In the genomic region with DNA sequence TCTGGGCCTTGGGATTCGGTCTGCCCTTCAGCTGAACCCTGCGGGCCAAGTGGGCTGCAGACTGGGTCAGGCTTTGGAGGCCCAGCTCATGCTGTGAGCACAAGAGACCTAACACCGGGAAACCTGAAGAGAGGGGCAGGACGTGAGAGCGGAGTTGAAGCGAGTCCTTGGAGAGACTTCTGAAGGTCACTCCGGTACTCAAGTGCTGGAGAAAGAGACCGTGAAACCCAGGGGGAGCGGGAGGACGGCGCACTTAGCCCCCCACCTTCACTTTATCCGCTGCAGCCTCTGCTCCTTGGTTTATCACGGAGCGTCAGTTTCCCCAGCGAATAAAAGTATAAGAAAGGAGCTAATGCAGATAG, we compare ENCODE assay signal across 8 cellular contexts. TPM values are rescaled to one million over a fixed set of nuclear protein-coding genes. Genes with fewer than 3 reads are reported as not detected.
DNase-seq lines count a peak whose midpoint lies in the region; ATAC-seq and TF ChIP-seq lines count a peak whose summit lies in the region.

No MANE protein-coding gene starts in this region.

- H3K4me3 Mint-ChIP-seq in mesothelial cell of epicardium = peak overlapping the region; percentile 98

- no peaks in the 10 kb centered on the region for H3K27me3 Mint-ChIP-seq in mesothelial cell of epicardium (ENCODE audit: low read depth)

- peak; percentile 36 for ATAC-seq in GM19395 (IDR thresholded peaks at IDR 0.05; ENCODE audit: unreplicated experiment)
- no peak for ATAC-seq in HG03135 (IDR thresholded peaks at IDR 0.05; ENCODE audit: unreplicated experiment)
- ATAC-seq in GM21360 (IDR thresholded peaks at IDR 0.05; ENCODE audit: unreplicated experiment) = no peak

- H3K36me3 Mint-ChIP-seq in mesothelial cell of epicardium = peaks cover 11% of the 10 kb centered on the region

- TF ChIP-seq CTCF in cardiac fibroblast (IDR thresholded peaks at IDR 0.05; ENCODE audit: low read depth, low read length) (no peak), mesothelial cell of epicardium (IDR thresholded peaks at IDR 0.05; ENCODE audit: unreplicated experiment) (no peak)

- peak overlapping the region; percentile 99 for H3K27ac Mint-ChIP-seq in mesothelial cell of epicardium

- DNase-seq in cardiac fibroblast (ENCODE audit: low read depth in 2 of 2) (no peak), mesothelial cell of epicardium (ENCODE audit: low spot score in 2 of 2, unreplicated experiment in 2 of 2) (no peak), MV-4-11 (lab: John Stamatoyannopoulos, UW) (no peak), iPS-NIHi7 (ENCODE audit: extremely low spot score) (no peak)

- H3K27ac ChIP-seq in HUES48 (ENCODE audit: low read depth, low read length) = peak overlapping the region; percentile 93

- H3K4me1 ChIP-seq in HUES48 (ENCODE audit: control insufficient read depth, insufficient read depth, low read length) = peaks cover 6% of the 10 kb centered on the region; the same call in 1 of the 2 replicates

- H3K4me1 Mint-ChIP-seq in mesothelial cell of epicardium = peaks cover 21% of the 10 kb centered on the region

- peak overlapping the region; percentile 99 for H3K9ac ChIP-seq in HUES48 (ENCODE audit: low read depth, low read length)

- no peaks in the 10 kb centered on the region for H3K9me3 Mint-ChIP-seq in mesothelial cell of epicardium

- H3K27me3 ChIP-seq in HUES48 (ENCODE audit: control insufficient read depth, insufficient read depth, low read length) = no peaks in the 10 kb centered on the region

- H3K9me3 ChIP-seq in HUES48 (ENCODE audit: control insufficient read depth, insufficient read depth, low read length) = no peaks in the 10 kb centered on the region

- H3K4me3 ChIP-seq in HUES48 (ENCODE audit: low read depth, low read length) (peak overlapping the region; percentile 97), cardiac fibroblast (replicated peaks in 1 of 2; ENCODE audit: low read depth in 2 of 2, low read length in 2 of 2) (peak overlapping the region; percentile 80 to 82)

- peaks cover 30% of the 10 kb centered on the region for H3K36me3 ChIP-seq in HUES48 (ENCODE audit: control insufficient read depth, insufficient read depth, low read length)

RNA-seq across cellular contexts. Expression of a gene that starts 0.4 kb away (rescaled TPM):
- total RNA-seq in mesothelial cell of epicardium = 197 to 221 TPM (median 199 TPM) in 3 replicates

RNA-seq across cellular contexts. Expression of a gene that starts 47.4 kb away (rescaled TPM):
- total RNA-seq in mesothelial cell of epicardium = not detected in 3 replicates

RNA-seq across cellular contexts. Expression of a gene that starts 54.4 kb away (rescaled TPM):
- total RNA-seq in mesothelial cell of epicardium = 14.8 to 17.5 TPM (median 17.0 TPM) in 3 replicates
